25 cellular contexts compared by ENCODE assay signal in the genomic region with DNA sequence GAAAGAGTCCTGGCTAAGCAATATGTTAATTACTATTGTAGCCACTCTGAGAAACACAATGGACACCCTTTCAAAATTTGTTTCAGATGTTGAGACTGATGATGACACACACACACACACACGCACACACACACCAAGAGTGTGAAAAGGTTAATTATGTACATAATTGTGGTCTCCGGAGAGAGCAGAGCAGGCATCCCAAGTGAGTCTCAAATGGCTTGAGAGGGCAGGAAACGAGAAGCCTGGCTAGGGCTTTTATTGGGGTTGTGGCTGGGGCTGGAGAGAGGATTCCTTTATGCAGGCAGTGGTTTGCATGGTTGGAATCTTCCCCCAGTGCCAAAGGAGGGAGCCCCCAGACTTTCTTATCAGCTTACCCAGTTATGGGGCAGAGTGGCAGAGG. TPM values are rescaled to one million over a fixed set of nuclear protein-coding genes. Genes with fewer than 3 reads are reported as not detected.
DNase-seq lines count a peak whose midpoint lies in the region; ATAC-seq and TF ChIP-seq lines count a peak whose summit lies in the region.
"Had no signal": no experiment of that assay in that cellular context is flagged by ENCODE, and none has a peak within 500 bp of the region (broad histone marks: within the 10 kb centered on the region; RNA-seq: fewer than 3 reads in every experiment).

No MANE protein-coding gene starts in this region.

- H4K20me1 ChIP-seq in mammary epithelial cell (ENCODE audit: insufficient read depth, low read length), result no peaks in the 10 kb centered on the region
- H4K20me1 ChIP-seq: BLaER1 treated with 17β-estradiol and CSF1 and Interleukin-3, amounts not matched to agents 10 nM and 100 nM had no signal

- no peak overlapping the region for H3K27ac Mint-ChIP-seq in activated naive CD4-positive, alpha-beta T cell treated with anti-CD3 and anti-CD28 coated beads for 36 hours
- H3K27ac Mint-ChIP-seq: activated T-cell treated with anti-CD3 and anti-CD28 coated beads, Interleukin-2, amount 50 U/mL, for 24 hours; T-helper 17 cell had no signal

- peaks cover 8% of the 10 kb centered on the region for H3K27me3 Mint-ChIP-seq in activated naive CD4-positive, alpha-beta T cell treated with anti-CD3 and anti-CD28 coated beads for 36 hours (ENCODE audit: low read depth)

- BruUV-seq in mammary epithelial cell (replicated peaks; lab: Mats Ljungman, UMichigan), result no TSS peak

- no peaks in the 10 kb centered on the region for H3K4me1 Mint-ChIP-seq in activated naive CD4-positive, alpha-beta T cell treated with anti-CD3 and anti-CD28 coated beads for 36 hours (ENCODE audit: low read depth)
- H3K4me1 Mint-ChIP-seq: T-helper 17 cell had no signal

- no peak overlapping the region for H2AFZ ChIP-seq in mammary epithelial cell (ENCODE audit: low read depth, low read length)

- intact Hi-C loops in mammary epithelial cell (cut with micrococcal nuclease), result no loop called here
- intact Hi-C loops in activated naive CD4-positive, alpha-beta T cell treated with anti-CD3 and anti-CD28 coated beads for 36 hours (cut with micrococcal nuclease), result no loop called here

- peak; percentile 43 for DNase-seq in Daoy (ENCODE audit: low read depth)
- peak; percentile 44 for DNase-seq in NCI-H226
- DNase-seq in mammary epithelial cell, result no peak
- DNase-seq in myocyte (ENCODE audit: low read depth), result peak; percentile 41
- no peak for DNase-seq in activated naive CD4-positive, alpha-beta T cell treated with anti-CD3 and anti-CD28 coated beads for 36 hours
- no peak for DNase-seq in CD1c-positive myeloid dendritic cell (ENCODE audit: extremely low spot score)
- DNase-seq: activated CD4-positive, alpha-beta T cell treated with anti-CD3 and anti-CD28 coated beads for 48 hours; activated T-cell treated with anti-CD3 and anti-CD28 coated beads, Interleukin-2, amount 50 U/mL, for 24 hours; adrenal gland; Calu3; DND-41; NCI-H1048; NCI-H187; NCI-H526; nucleus accumbens; small intestine; T-helper 17 cell; uterus had no signal

- H3K4me2 ChIP-seq in mammary epithelial cell (ENCODE audit: insufficient read depth, low read depth, low read length), result no peak overlapping the region
- H3K4me2 ChIP-seq: BLaER1 treated with 17β-estradiol and CSF1 and Interleukin-3, amounts not matched to agents 10 nM and 100 nM; KMS-11 had no signal

- no peaks in the 10 kb centered on the region for H3K9me3 ChIP-seq in mammary epithelial cell (replicated peaks; ENCODE audit: insufficient read depth, low read length)
- H3K9me3 ChIP-seq: adrenal gland; BLaER1 treated with 17β-estradiol and CSF1 and Interleukin-3, amounts not matched to agents 10 nM and 100 nM; uterus had no signal

- no peak overlapping the region for H3K4me3 ChIP-seq in mammary epithelial cell (replicated peaks in 1 of 3; ENCODE audit: insufficient read depth in 1 of 3, low read depth in 2 of 3, low read length in 3 of 3)
- H3K4me3 ChIP-seq: adrenal gland; BLaER1 treated with 17β-estradiol and CSF1 and Interleukin-3, amounts not matched to agents 10 nM and 100 nM; cardiac muscle cell; uterus had no signal

- in situ Hi-C loops in mammary epithelial cell (cut with MboI; ENCODE audit: low sequenced_read_pairs in 2 of 2), result no loop called here

- H3K9me3 Mint-ChIP-seq in activated naive CD4-positive, alpha-beta T cell treated with anti-CD3 and anti-CD28 coated beads for 36 hours, result no peaks in the 10 kb centered on the region
- H3K9me3 Mint-ChIP-seq: activated T-cell treated with anti-CD3 and anti-CD28 coated beads, Interleukin-2, amount 50 U/mL, for 24 hours had no signal

- H3K27ac ChIP-seq in mammary epithelial cell (ENCODE audit: insufficient read depth, low read depth, low read length), result peak overlapping the region; percentile 66
- H3K27ac ChIP-seq: adrenal gland; BLaER1 treated with 17β-estradiol and CSF1 and Interleukin-3, amounts not matched to agents 10 nM and 100 nM; cardiac muscle cell; KMS-11; uterus had no signal

- no peaks in the 10 kb centered on the region for H3K27me3 ChIP-seq in mammary epithelial cell (ENCODE audit: insufficient read depth, low read length)
- H3K27me3 ChIP-seq: BLaER1 treated with 17β-estradiol and CSF1 and Interleukin-3, amounts not matched to agents 10 nM and 100 nM; cardiac muscle cell; uterus had no signal

- peaks cover 29% of the 10 kb centered on the region for H3K4me1 ChIP-seq in mammary epithelial cell (ENCODE audit: insufficient read depth, low read length)
- H3K4me1 ChIP-seq: adrenal gland; BLaER1 treated with 17β-estradiol and CSF1 and Interleukin-3, amounts not matched to agents 10 nM and 100 nM; uterus had no signal

- no peak overlapping the region for H3K9ac ChIP-seq in mammary epithelial cell (ENCODE audit: insufficient read depth, low read length)
- H3K9ac ChIP-seq: BLaER1 treated with 17β-estradiol and CSF1 and Interleukin-3, amounts not matched to agents 10 nM and 100 nM; KMS-11 had no signal

- no peak for TF ChIP-seq CTCF in mammary epithelial cell (conservative IDR thresholded peaks at IDR 0.05 in 1 of 2, IDR thresholded peaks at IDR 0.05 in 1 of 2; ENCODE audit: extremely low read depth in 1 of 2, insufficient read depth in 1 of 2, low read depth in 1 of 2, low read length in 2 of 2)

- H3K36me3 Mint-ChIP-seq in activated naive CD4-positive, alpha-beta T cell treated with anti-CD3 and anti-CD28 coated beads for 36 hours (ENCODE audit: low read depth), result no peaks in the 10 kb centered on the region

- CTCF ChIA-PET in mammary epithelial cell (lab: Charles Lee; ENCODE audit: low non-redundant PET), result no interaction called here
- CTCF ChIA-PET in activated naive CD4-positive, alpha-beta T cell treated with anti-CD3 and anti-CD28 coated beads for 36 hours (lab: Charles Lee), result no interaction called here

- ATAC-seq in HG02840 (IDR thresholded peaks at IDR 0.05; ENCODE audit: low FRiP score, unreplicated experiment) (no peak), HG02678 (IDR thresholded peaks at IDR 0.05; ENCODE audit: unreplicated experiment) (no peak)
- ATAC-seq: T-helper 17 cell had no signal

- no peaks in the 10 kb centered on the region for H3K36me3 ChIP-seq in mammary epithelial cell (ENCODE audit: insufficient read depth, low read length)
- H3K36me3 ChIP-seq: adrenal gland; BLaER1 treated with 17β-estradiol and CSF1 and Interleukin-3, amounts not matched to agents 10 nM and 100 nM; cardiac muscle cell; uterus had no signal

- H3K4me3 Mint-ChIP-seq in activated naive CD4-positive, alpha-beta T cell treated with anti-CD3 and anti-CD28 coated beads for 36 hours, result no peak overlapping the region
- H3K4me3 Mint-ChIP-seq: activated T-cell treated with anti-CD3 and anti-CD28 coated beads, Interleukin-2, amount 50 U/mL, for 24 hours; T-helper 17 cell had no signal

- H3K79me2 ChIP-seq in mammary epithelial cell (ENCODE audit: insufficient read depth, low read length), result no peaks in the 10 kb centered on the region

- WGBS in mammary epithelial cell (ENCODE audit: low coverage, missing lambda C conversion rate), result 25% methylated on average over 3 of the region's 3 CpGs

- dilution Hi-C loops in mammary epithelial cell (cut with HindIII; ENCODE audit: low sequenced_read_pairs), result no loop called here

RNA-seq across cellular contexts. Expression of gene NKX2-4, which starts 38.2 kb away (rescaled TPM):
- 3.8 and 7.3 TPM in 2 replicates for total RNA-seq in Daoy (2014; rRNA removed; shearing (Covaris generic))
- total RNA-seq in mammary epithelial cell, result not detected
- not detected for polyA plus RNA-seq in mammary epithelial cell
- not detected for polyA minus RNA-seq in mammary epithelial cell
- total RNA-seq in myocyte, result not detected in 2 replicates
- polyA plus RNA-seq in myocyte (2012), result not detected
- not detected for total RNA-seq in activated naive CD4-positive, alpha-beta T cell treated with anti-CD3 and anti-CD28 coated beads for 36 hours
- total RNA-seq: activated CD8-positive, alpha-beta memory T cell treated with anti-CD3 and anti-CD28 coated beads for 36 hours; Calu3; cardiac muscle cell; kidney epithelial cell; T-helper 17 cell; uterus had no signal
- polyA plus RNA-seq: adrenal gland, cardiac muscle cell, small intestine had no signal

Comparison
In these comparisons a context has a peak if more than half of its experiments do, and no peak if none do; other contexts are left out.
1. DNase-seq: peak in Daoy (single experiment), NCI-H226 (single experiment) and myocyte (single experiment); none in mammary epithelial cell (single experiment), activated naive CD4-positive, alpha-beta T cell treated with anti-CD3 and anti-CD28 coated beads for 36 hours (single experiment) and CD1c-positive myeloid dendritic cell (single experiment).